8 cellular contexts compared by ENCODE assay signal in the genomic region with DNA sequence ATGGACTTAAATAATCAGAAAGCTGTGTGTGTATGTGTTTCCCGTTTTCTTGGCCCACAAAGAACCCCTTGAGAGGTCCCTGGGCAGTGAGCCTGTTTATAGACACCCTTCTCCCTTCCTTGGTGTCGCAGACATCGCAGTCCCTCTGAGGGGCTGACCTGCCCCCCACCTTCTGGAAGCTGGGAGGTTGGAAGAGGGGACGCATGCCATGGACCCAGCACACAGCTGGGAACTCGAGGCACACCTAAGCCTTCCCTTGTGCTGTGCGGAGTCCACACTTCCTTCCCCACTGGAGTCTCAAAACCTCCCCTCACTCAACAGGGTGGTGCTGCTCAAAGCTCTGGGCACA. TPM values are rescaled to one million over a fixed set of nuclear protein-coding genes. Genes with fewer than 3 reads are reported as not detected.
DNase-seq lines count a peak whose midpoint lies in the region; ATAC-seq and TF ChIP-seq lines count a peak whose summit lies in the region.

No MANE protein-coding gene starts in this region.

- no peaks in the 10 kb centered on the region for H3K9me3 ChIP-seq in neuron (ENCODE audit: low read length)

- peak overlapping the region; percentile 84 for H3K27ac Mint-ChIP-seq in dendritic cell treated with granulocyte-macrophage colony-stimulating factor and Interleukin-4, amounts not matched to agents 40 ng/mL and 50 ng/mL, for 4 days

- DNase-seq in NCI-H1417 (lab: John Stamatoyannopoulos, UW), result no peak
- DNase-seq in putamen (ENCODE audit: low spot score), result no peak
- no peak for DNase-seq in A172 (ENCODE audit: low spot score)

- H2AFZ ChIP-seq in neuron (ENCODE audit: low read depth, low read length), result peak overlapping the region; percentile 80

- H3K27ac ChIP-seq in C4-2B, result peak overlapping the region; percentile 79

- H3K36me3 Mint-ChIP-seq in dendritic cell treated with granulocyte-macrophage colony-stimulating factor and Interleukin-4, amounts not matched to agents 40 ng/mL and 50 ng/mL, for 4 days (ENCODE audit: low read depth), result peaks cover 6% of the 10 kb centered on the region

- H3K4me1 Mint-ChIP-seq in dendritic cell treated with granulocyte-macrophage colony-stimulating factor and Interleukin-4, amounts not matched to agents 40 ng/mL and 50 ng/mL, for 4 days (ENCODE audit: low read depth), result peaks cover 36% of the 10 kb centered on the region

- peaks cover 10% of the 10 kb centered on the region for H3K4me1 ChIP-seq in neuron (ENCODE audit: insufficient read depth, low read length)

- H3K36me3 ChIP-seq in neuron (ENCODE audit: insufficient read depth, low read length), result no peaks in the 10 kb centered on the region

- H3K9me3 Mint-ChIP-seq in dendritic cell treated with granulocyte-macrophage colony-stimulating factor and Interleukin-4, amounts not matched to agents 40 ng/mL and 50 ng/mL, for 4 days, result peaks cover 10% of the 10 kb centered on the region

- no peaks in the 10 kb centered on the region for H3K27me3 ChIP-seq in neuron (ENCODE audit: insufficient read depth, low read length)

- H3K4me3 ChIP-seq in neuron (ENCODE audit: low read length), result peak overlapping the region; percentile 38

- no peak for TF ChIP-seq CTCF in C4-2B (conservative IDR thresholded peaks at IDR 0.05)

- peaks cover 21% of the 10 kb centered on the region for H3K27me3 Mint-ChIP-seq in dendritic cell treated with granulocyte-macrophage colony-stimulating factor and Interleukin-4, amounts not matched to agents 40 ng/mL and 50 ng/mL, for 4 days

- peak overlapping the region; percentile 74 for H3K4me3 Mint-ChIP-seq in dendritic cell treated with granulocyte-macrophage colony-stimulating factor and Interleukin-4, amounts not matched to agents 40 ng/mL and 50 ng/mL, for 4 days

- ATAC-seq in HG03045 (IDR thresholded peaks at IDR 0.05; ENCODE audit: unreplicated experiment), result peak; percentile 3
- ATAC-seq in HG03159 (IDR thresholded peaks at IDR 0.05; ENCODE audit: unreplicated experiment), result no peak

- intact Hi-C loops in dendritic cell treated with granulocyte-macrophage colony-stimulating factor and Interleukin-4, amounts not matched to agents 40 ng/mL and 50 ng/mL, for 4 days (cut with micrococcal nuclease), result no loop called here

RNA-seq across cellular contexts. Expression of a gene that starts 0.5 kb away (rescaled TPM):
- 4.9 and 8.7 TPM in 2 replicates for total RNA-seq in A172 (2014; rRNA removed; shearing (Covaris generic))

RNA-seq across cellular contexts. Expression of a gene that starts 24.2 kb away (rescaled TPM):
- not detected in 2 replicates for total RNA-seq in A172 (2014; rRNA removed; shearing (Covaris generic))

RNA-seq across cellular contexts. Expression of a gene that starts 32.4 kb away (rescaled TPM):
- total RNA-seq in A172 (2014; rRNA removed; shearing (Covaris generic)), result 6.4 and 8.2 TPM in 2 replicates

RNA-seq across cellular contexts. Expression of a gene that starts 39.3 kb away (rescaled TPM):
- total RNA-seq in A172 (2014; rRNA removed; shearing (Covaris generic)), result 0.10 and 1.9 TPM in 2 replicates

RNA-seq across cellular contexts. Expression of a gene that starts 59.0 kb away (rescaled TPM):
- total RNA-seq in A172 (2014; rRNA removed; shearing (Covaris generic)), result 2.8 and 6.3 TPM in 2 replicates
